In the genomic region with DNA sequence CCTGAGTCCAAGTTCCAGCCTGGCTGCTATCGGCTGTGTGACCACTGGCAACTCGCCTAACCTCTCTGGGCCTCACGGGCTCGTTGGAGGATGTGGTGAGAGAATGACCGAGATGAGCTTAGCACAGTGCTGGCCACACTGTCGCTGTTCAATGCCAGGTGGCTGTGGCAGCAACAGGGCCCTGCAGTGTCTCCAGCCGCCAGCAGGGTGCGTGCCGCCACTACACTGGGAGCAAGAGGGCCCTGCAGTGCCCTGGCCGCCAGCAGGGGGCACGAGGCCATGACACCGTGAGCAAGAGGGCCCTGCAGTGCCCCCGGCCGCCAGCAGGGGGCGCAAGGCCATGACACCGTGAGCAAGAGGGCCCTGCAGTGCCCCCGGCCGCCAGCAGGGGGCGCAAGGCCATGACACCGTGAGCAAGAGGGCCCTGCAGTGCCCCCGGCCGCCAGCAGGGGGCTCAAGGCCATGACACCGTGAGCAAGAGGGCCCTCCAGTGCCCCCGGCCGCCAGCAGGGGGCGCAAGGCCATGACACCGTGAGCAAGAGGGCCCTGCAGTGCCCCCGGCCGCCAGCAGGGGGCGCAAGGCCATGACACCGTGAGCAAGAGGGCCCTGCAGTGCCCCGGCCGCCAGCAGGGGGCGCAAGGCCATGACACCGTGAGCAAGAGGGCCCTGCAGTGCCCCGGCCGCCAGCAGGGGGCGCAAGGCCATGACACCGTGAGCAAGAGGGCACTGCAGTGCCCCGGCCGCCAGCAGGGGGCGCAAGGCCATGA, we compare ENCODE assay signal across 7 cellular contexts.
DNase-seq lines count a peak whose midpoint lies in the region; ATAC-seq and TF ChIP-seq lines count a peak whose summit lies in the region.
"Not testable (repeated sequence)": the region's sequence is repeated elsewhere in the genome, so short reads cannot be mapped to it uniquely, and the experiment has no call there.

No MANE protein-coding gene starts in this region.

- intact Hi-C loops in naive thymus-derived CD4-positive, alpha-beta T cell (cut with micrococcal nuclease), result not testable (repeated sequence)

- not testable (repeated sequence) for H3K36me3 ChIP-seq in naive thymus-derived CD4-positive, alpha-beta T cell (ENCODE audit: control insufficient read depth in 2 of 3, insufficient read depth in 3 of 3, low read length in 3 of 3)

- not testable (repeated sequence) for H3K4me3 Mint-ChIP-seq in naive thymus-derived CD4-positive, alpha-beta T cell

- TF ChIP-seq POLR2A in GM18505 (IDR thresholded peaks at IDR 0.05; ENCODE audit: borderline replicate concordance, extremely low read depth, insufficient read depth, insufficient read length), result not testable (repeated sequence)

- POLR2A ChIA-PET in naive thymus-derived CD4-positive, alpha-beta T cell (lab: Charles Lee), result not testable (repeated sequence)

- CTCF ChIA-PET in naive thymus-derived CD4-positive, alpha-beta T cell (lab: Charles Lee), result not testable (repeated sequence)

- H3K27me3 Mint-ChIP-seq in naive thymus-derived CD4-positive, alpha-beta T cell, result not testable (repeated sequence)

- not testable (repeated sequence) for H3K4me1 Mint-ChIP-seq in naive thymus-derived CD4-positive, alpha-beta T cell

- not testable (repeated sequence) for H3K9me3 ChIP-seq in naive thymus-derived CD4-positive, alpha-beta T cell (ENCODE audit: control insufficient read depth in 2 of 3, low read length in 3 of 3)

- peak; percentile 79 for DNase-seq in RPMI8226
- peak; percentile 70 for DNase-seq in activated effector memory CD4-positive, alpha-beta T cell treated with anti-CD3 and anti-CD28 coated beads, Interleukin-2, amount 50 U/mL, for 16 hours
- DNase-seq in naive thymus-derived CD4-positive, alpha-beta T cell, result peak in 1 of 9 donors; percentile 57

- H3K4me3 ChIP-seq in naive thymus-derived CD4-positive, alpha-beta T cell (ENCODE audit: low read length), result not testable (repeated sequence)

- peak; percentile 87 for ATAC-seq in GM18505 (IDR thresholded peaks at IDR 0.05; ENCODE audit: unreplicated experiment)
- ATAC-seq in GM21367 (IDR thresholded peaks at IDR 0.05; ENCODE audit: unreplicated experiment), result peak; percentile 73
- peak; percentile 86 for ATAC-seq in HG02852 (IDR thresholded peaks at IDR 0.05; ENCODE audit: unreplicated experiment)
- ATAC-seq in HG03457 (IDR thresholded peaks at IDR 0.05; ENCODE audit: unreplicated experiment), result peak; percentile 73
- ATAC-seq in naive thymus-derived CD4-positive, alpha-beta T cell, result peak; percentile 36

- not testable (repeated sequence) for H3K4me1 ChIP-seq in naive thymus-derived CD4-positive, alpha-beta T cell (ENCODE audit: control insufficient read depth in 2 of 2, insufficient read depth in 2 of 2, low read length in 2 of 2)

- H3K27me3 ChIP-seq in naive thymus-derived CD4-positive, alpha-beta T cell (ENCODE audit: control insufficient read depth in 2 of 2, insufficient read depth in 2 of 2, low read length in 2 of 2), result not testable (repeated sequence)

- not testable (repeated sequence) for H3K27ac ChIP-seq in naive thymus-derived CD4-positive, alpha-beta T cell (ENCODE audit: low read depth, low read length)

- not testable (repeated sequence) for H3K9me3 Mint-ChIP-seq in naive thymus-derived CD4-positive, alpha-beta T cell

- H3K36me3 Mint-ChIP-seq in naive thymus-derived CD4-positive, alpha-beta T cell, result not testable (repeated sequence)

- not testable (repeated sequence) for H3K27ac Mint-ChIP-seq in naive thymus-derived CD4-positive, alpha-beta T cell

Comparison
In these comparisons a context has a peak if more than half of its experiments do, and no peak if none do; other contexts are left out.
1. ATAC-seq: peak in every context shown above with its lines; median percentile 87 in GM18505; 86 in HG02852; 73 in GM21367; 73 in HG03457; 36 in naive thymus-derived CD4-positive, alpha-beta T cell.